ENCODE assay signal across 16 cellular contexts in genomic region chr4:156291317-156291716, GRCh38.
DNase-seq lines count a peak whose midpoint lies in the region; ATAC-seq and TF ChIP-seq lines count a peak whose summit lies in the region.
"Had no signal": no experiment of that assay in that cellular context is flagged by ENCODE, and none has a peak within 500 bp of the region (broad histone marks: within the 10 kb centered on the region; RNA-seq: fewer than 3 reads in every experiment).

No MANE protein-coding gene starts in this region.

- H3K4me2 ChIP-seq in mesenchymal stem cell (ENCODE audit: low read length, poor library complexity, severe bottlenecking): no peak overlapping the region
- H3K4me2 ChIP-seq in neural progenitor cell: no peak overlapping the region

- H3K23ac ChIP-seq in mesenchymal stem cell (ENCODE audit: low read length in 2 of 2): no peak overlapping the region

- H3K27me3 ChIP-seq in brain microvascular endothelial cell (replicated peaks) (no peaks in the 10 kb centered on the region), mesenchymal stem cell (ENCODE audit: control insufficient read depth in 1 of 2, insufficient read depth in 1 of 2, low read length in 2 of 2) (no peaks in the 10 kb centered on the region), neural progenitor cell (no peaks in the 10 kb centered on the region), upper lobe of left lung (no peaks in the 10 kb centered on the region)

- H4K91ac ChIP-seq in mesenchymal stem cell (ENCODE audit: low read length): no peak overlapping the region

- TF ChIP-seq POLR2A in upper lobe of left lung (IDR thresholded peaks at IDR 0.05): no peak

- H3K27ac Mint-ChIP-seq in neural progenitor cell: no peak overlapping the region
- H3K27ac Mint-ChIP-seq: CD14-positive monocyte had no signal

- H3K27me3 Mint-ChIP-seq in neural progenitor cell (ENCODE audit: insufficient read depth, low read depth): peaks cover 2% of the 10 kb centered on the region

- H3K4me1 Mint-ChIP-seq in neural progenitor cell: peaks cover 14% of the 10 kb centered on the region

- no peaks in the 10 kb centered on the region for H3K79me1 ChIP-seq in mesenchymal stem cell (replicated peaks; ENCODE audit: low read length, poor library complexity, severe bottlenecking)

- no peak for TF ChIP-seq EP300 in upper lobe of left lung (IDR thresholded peaks at IDR 0.05)

- H3K14ac ChIP-seq in mesenchymal stem cell (ENCODE audit: low read length in 2 of 2): no peak overlapping the region

- no peak overlapping the region for H2BK12ac ChIP-seq in mesenchymal stem cell (ENCODE audit: low read length in 2 of 2)

- no peak overlapping the region for H3K4me3 Mint-ChIP-seq in neural progenitor cell
- H3K4me3 Mint-ChIP-seq: CD14-positive monocyte had no signal

- H3K4ac ChIP-seq in mesenchymal stem cell (ENCODE audit: low read depth in 1 of 2, low read length in 2 of 2): no peak overlapping the region

- peak; percentile 15 for DNase-seq in AG08395 (ENCODE audit: low spot score)
- peak; percentile 12 for DNase-seq in HuH-7 (ENCODE audit: low spot score)
- DNase-seq in brain microvascular endothelial cell: peak; percentile 63
- peak; percentile 49 for DNase-seq in mesenchymal stem cell
- no peak for DNase-seq in neural progenitor cell (ENCODE audit: low spot score)
- DNase-seq in upper lobe of left lung: no peak
- DNase-seq: activated naive CD4-positive, alpha-beta T cell; GDM1; NCI-H1105 treated with DMSO at 0.1 percent for 48 hours; NCI-H524; SHP77 treated with DMSO at 0.1 percent for 48 hours; stimulated activated CD4-positive, alpha-beta T cell treated with anti-CD3 and anti-CD28 coated beads, Interleukin-4, amount 100 ng/mL, for 24 hours; stimulated activated naive CD4-positive, alpha-beta T cell had no signal

- H2BK120ac ChIP-seq in mesenchymal stem cell (ENCODE audit: low read depth, low read length): no peak overlapping the region

- H3F3A ChIP-seq in neural progenitor cell (ENCODE audit: low read depth): no peaks in the 10 kb centered on the region

- H4K20me1 ChIP-seq in neural progenitor cell (ENCODE audit: low read depth): no peaks in the 10 kb centered on the region

- no peak overlapping the region for H3K18ac ChIP-seq in mesenchymal stem cell (ENCODE audit: low read depth in 1 of 2, low read length in 2 of 2)

- TF ChIP-seq CTCF in brain microvascular endothelial cell (IDR thresholded peaks at IDR 0.05; ENCODE audit: low read depth, low read length, missing control alignments): no peak
- TF ChIP-seq CTCF in neural progenitor cell (IDR thresholded peaks at IDR 0.05): no peak
- TF ChIP-seq CTCF in upper lobe of left lung (IDR thresholded peaks at IDR 0.05): no peak

- no peak overlapping the region for H4K8ac ChIP-seq in mesenchymal stem cell (ENCODE audit: low read length)

- no peak overlapping the region for H2AK5ac ChIP-seq in mesenchymal stem cell (ENCODE audit: low read length, severe bottlenecking)

- H3K79me2 ChIP-seq in neural progenitor cell (ENCODE audit: low read depth): no peaks in the 10 kb centered on the region

- H3K4me1 ChIP-seq in mesenchymal stem cell (ENCODE audit: control insufficient read depth, insufficient read depth, low read depth, low read length): no peaks in the 10 kb centered on the region
- H3K4me1 ChIP-seq in neural progenitor cell: no peaks in the 10 kb centered on the region
- H3K4me1 ChIP-seq in upper lobe of left lung: no peaks in the 10 kb centered on the region

- H3K36me3 Mint-ChIP-seq in neural progenitor cell: no peaks in the 10 kb centered on the region
- H3K36me3 Mint-ChIP-seq: CD14-positive monocyte had no signal

- no peak overlapping the region for H2BK15ac ChIP-seq in mesenchymal stem cell (ENCODE audit: low read depth, poor library complexity, severe bottlenecking)

- WGBS in mesenchymal stem cell: no CpG with 5 or more reads among the region's 1 CpG
- WGBS in upper lobe of left lung, 2 donors: 13 to 21% methylated on average over 1 of the region's 1 CpG

- H3K36me3 ChIP-seq in brain microvascular endothelial cell (replicated peaks) (no peaks in the 10 kb centered on the region), mesenchymal stem cell (ENCODE audit: control insufficient read depth in 1 of 2, insufficient read depth in 2 of 2, low read depth in 1 of 2, low read length in 2 of 2) (no peaks in the 10 kb centered on the region), neural progenitor cell (no peaks in the 10 kb centered on the region), upper lobe of left lung (no peaks in the 10 kb centered on the region)

- H2AFZ ChIP-seq in mesenchymal stem cell (ENCODE audit: low read depth, low read length) (no peak overlapping the region), neural progenitor cell (replicated peaks) (no peak overlapping the region)

- ATAC-seq in HG03521 (IDR thresholded peaks at IDR 0.05; ENCODE audit: unreplicated experiment): no peak
- no peak for ATAC-seq in GM18498 (IDR thresholded peaks at IDR 0.05; ENCODE audit: unreplicated experiment)
- no peak for ATAC-seq in upper lobe of left lung (ENCODE audit: low FRiP score in 2 of 2)

- H3K9me3 ChIP-seq in mesenchymal stem cell (ENCODE audit: control insufficient read depth, low read length): no peaks in the 10 kb centered on the region
- H3K9me3 ChIP-seq in neural progenitor cell (ENCODE audit: low read depth): no peaks in the 10 kb centered on the region
- H3K9me3 ChIP-seq in upper lobe of left lung: no peaks in the 10 kb centered on the region

- in situ Hi-C loops in brain microvascular endothelial cell (cut with HindIII; ENCODE audit: low pct_ligation_motif_present, low sequenced_read_pairs): no loop called here

- H3K4me3 ChIP-seq in brain microvascular endothelial cell (ENCODE audit: low read depth, low read length): no peak overlapping the region
- no peak overlapping the region for H3K4me3 ChIP-seq in mesenchymal stem cell (ENCODE audit: insufficient read depth in 1 of 2, low read depth in 1 of 2, low read length in 2 of 2)
- H3K4me3 ChIP-seq in neural progenitor cell: no peak overlapping the region
- no peak overlapping the region for H3K4me3 ChIP-seq in upper lobe of left lung

- H3K9ac ChIP-seq in mesenchymal stem cell (ENCODE audit: low read length): peak overlapping the region; percentile 30
- no peak overlapping the region for H3K9ac ChIP-seq in neural progenitor cell

- peaks cover 7% of the 10 kb centered on the region for H3K9me3 Mint-ChIP-seq in neural progenitor cell

- H3K27ac ChIP-seq in brain microvascular endothelial cell (peak overlapping the region; percentile 21), mesenchymal stem cell (ENCODE audit: low read length, poor library complexity, severe bottlenecking) (no peak overlapping the region), neural progenitor cell (no peak overlapping the region), upper lobe of left lung (no peak overlapping the region)

- H2BK5ac ChIP-seq in mesenchymal stem cell (ENCODE audit: low read depth, low read length, poor library complexity, severe bottlenecking): no peak overlapping the region

Comparison
In these comparisons a context has a peak if more than half of its experiments do, and no peak if none do; other contexts are left out.
1. DNase-seq: peak in AG08395 (single experiment), HuH-7 (single experiment), brain microvascular endothelial cell (single experiment) and mesenchymal stem cell (single experiment); none in neural progenitor cell (single experiment) and upper lobe of left lung (0 of 2).